In the genomic region with DNA sequence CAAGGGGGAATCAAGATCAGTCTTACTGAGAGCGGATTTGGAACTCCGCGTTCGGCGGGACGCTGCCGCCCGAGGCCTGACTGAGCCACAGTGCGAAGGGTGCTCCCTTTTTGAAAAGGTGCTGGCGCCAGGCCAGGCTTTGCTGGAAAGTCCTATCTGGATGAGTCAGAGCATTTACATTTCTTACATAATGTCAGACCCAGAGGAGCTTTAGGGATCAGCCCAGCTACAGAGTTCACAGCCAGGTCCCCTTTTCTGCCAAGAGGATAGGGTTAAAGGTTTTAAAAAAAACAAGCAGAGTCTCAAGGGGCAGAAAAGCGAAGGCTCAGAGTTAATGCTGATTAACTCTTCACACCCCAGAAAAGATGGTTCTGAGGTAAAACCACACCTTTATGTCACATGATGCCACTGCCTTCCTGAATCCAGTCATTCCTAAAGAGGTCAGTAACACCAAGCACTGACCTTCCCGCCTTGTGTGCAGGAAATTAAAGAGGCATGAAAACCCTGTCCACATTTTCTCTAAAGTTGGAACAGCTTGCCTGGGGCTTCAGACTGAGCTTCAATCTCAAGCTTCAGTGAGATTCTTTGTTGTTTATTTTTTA, we compare ENCODE assay signal across 9 cellular contexts. TPM values are rescaled to one million over a fixed set of nuclear protein-coding genes. Genes with fewer than 3 reads are reported as not detected.
DNase-seq lines count a peak whose midpoint lies in the region; ATAC-seq and TF ChIP-seq lines count a peak whose summit lies in the region.
"Had no signal": no experiment of that assay in that cellular context is flagged by ENCODE, and none has a peak within 500 bp of the region (broad histone marks: within the 10 kb centered on the region; RNA-seq: fewer than 3 reads in every experiment).

No MANE protein-coding gene starts in this region.

- peak; percentile 82 for DNase-seq in GM06990 (ENCODE audit: extremely low read depth, insufficient read length)
- peak; percentile 56 for DNase-seq in NCI-H1105 (lab: John Stamatoyannopoulos, UW)
- DNase-seq in cerebellum (ENCODE audit: low spot score), result peak; percentile 42
- DNase-seq in left lung, result peak; percentile 91 to 97
- DNase-seq in stimulated activated CD4-positive, alpha-beta T cell treated with anti-CD3 and anti-CD28 coated beads, Interleukin-2, amount 100 ng/mL, for 48 hours, result peak; percentile 63 to 64
- DNase-seq in NCI-H1694 treated with DMSO at 0.1 percent for 48 hours (lab: John Stamatoyannopoulos, UW), result no peak

- H3K27ac ChIP-seq in HEK293 (ENCODE audit: extremely low read depth, low read depth, low read length), result peak overlapping the region; percentile 78
- H3K27ac ChIP-seq in VCaP, result peak overlapping the region; percentile 88
- H3K27ac ChIP-seq in left lung, result peak overlapping the region; percentile 88 to 92

- H3K27me3 ChIP-seq in GM06990 (replicated peaks; ENCODE audit: control insufficient read depth, insufficient read depth, low read length) (no peaks in the 10 kb centered on the region), left lung (no peaks in the 10 kb centered on the region)

- H3K4me3 ChIP-seq in GM06990 (replicated peaks; ENCODE audit: low read depth, low read length) (no peak overlapping the region; the same call in 1 of the 2 replicates), HEK293 (ENCODE audit: low read depth, low read length) (peak overlapping the region; percentile 47), left lung (peak overlapping the region; percentile 24 to 46)

- intact Hi-C loops in left lung (cut with DNase I), result no loop called here

- TF ChIP-seq CTCF in GM06990 (IDR thresholded peaks at IDR 0.05; ENCODE audit: insufficient read depth, low read length, poor library complexity, severe bottlenecking), result no peak
- TF ChIP-seq CTCF in HEK293 (tag by site-specific recombination; IDR thresholded peaks at IDR 0.05), result no peak
- no peak for TF ChIP-seq CTCF in VCaP (conservative IDR thresholded peaks at IDR 0.05)
- TF ChIP-seq CTCF in left lung (IDR thresholded peaks at IDR 0.05), result no peak

- no peaks in the 10 kb centered on the region for H3K9me3 ChIP-seq in HEK293 (ENCODE audit: control insufficient read depth, insufficient read depth, low read depth, low read length)
- no peaks in the 10 kb centered on the region for H3K9me3 ChIP-seq in left lung

- peak; percentile 74 for ATAC-seq in left lung

- POLR2A ChIA-PET in HEK293 (lab: Yijun Ruan, JAX), result interaction anchor here (0.6 to 2.5 kb wide), 6 partner anchors 10 to 889 kb away, joined by 3 to 22 read pairs (median 4); no protein-coding TSS in a partner anchor

- CTCF ChIA-PET in HEK293 (lab: Yijun Ruan, JAX), result interaction anchor here (0.6 to 2.5 kb wide), 11 partner anchors 9 to 488 kb away, joined by 3 to 12 read pairs (median 4); no protein-coding TSS in a partner anchor

- H3K36me3 ChIP-seq in GM06990 (ENCODE audit: control insufficient read depth, insufficient read depth, low read length) (no peaks in the 10 kb centered on the region), HEK293 (ENCODE audit: control insufficient read depth in 2 of 2, insufficient read depth in 1 of 2, low read length in 2 of 2) (no peaks in the 10 kb centered on the region), left lung (no peaks in the 10 kb centered on the region)

- H3K4me1 ChIP-seq in HEK293 (ENCODE audit: control insufficient read depth, insufficient read depth, low read length) (peaks cover 6% of the 10 kb centered on the region; the same call in 1 of the 2 replicates), left lung (peaks cover 9 to 52% of the 10 kb centered on the region in 2 donors)

TF ChIP-seq in HEK293, 187 proteins besides CTCF, POLR2A, EP300 and RAD21 (continues in another document):
- TF ChIP-seq ZNF561 (tag by site-specific recombination; IDR thresholded peaks at IDR 0.05; ENCODE audit: borderline replicate concordance), result peak; percentile 60
- TF ChIP-seq ZBTB21 (tag by site-specific recombination; IDR thresholded peaks at IDR 0.05), result peak; percentile 10; the same call in 1 of the 2 replicates
- peak; percentile 75; the same call in 1 of the 2 replicates for TF ChIP-seq KLF10 (tag by site-specific recombination; IDR thresholded peaks at IDR 0.05)
- TF ChIP-seq ZNF560 (tag by site-specific recombination; IDR thresholded peaks at IDR 0.05; ENCODE audit: borderline replicate concordance), result no peak
- TF ChIP-seq, protein P1, sequence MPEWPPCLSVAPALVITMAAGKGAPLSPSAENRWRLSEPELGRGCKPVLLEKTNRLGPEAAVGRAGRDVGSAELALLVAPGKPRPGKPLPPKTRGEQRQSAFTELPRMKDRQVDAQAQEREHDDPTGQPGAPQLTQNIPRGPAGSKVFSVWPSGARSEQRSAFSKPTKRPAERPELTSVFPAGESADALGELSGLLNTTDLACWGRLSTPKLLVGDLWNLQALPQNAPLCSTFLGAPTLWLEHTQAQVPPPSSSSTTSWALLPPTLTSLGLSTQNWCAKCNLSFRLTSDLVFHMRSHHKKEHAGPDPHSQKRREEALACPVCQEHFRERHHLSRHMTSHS (tag by site-specific recombination; IDR thresholded peaks at IDR 0.05), result no peak
- TF ChIP-seq EGR2 (tag by site-specific recombination; IDR thresholded peaks at IDR 0.05; ENCODE audit: low read depth), result no peak
- TF ChIP-seq ZNF747 (tag by site-specific recombination; IDR thresholded peaks at IDR 0.05), result no peak
- TF ChIP-seq, protein P2, sequence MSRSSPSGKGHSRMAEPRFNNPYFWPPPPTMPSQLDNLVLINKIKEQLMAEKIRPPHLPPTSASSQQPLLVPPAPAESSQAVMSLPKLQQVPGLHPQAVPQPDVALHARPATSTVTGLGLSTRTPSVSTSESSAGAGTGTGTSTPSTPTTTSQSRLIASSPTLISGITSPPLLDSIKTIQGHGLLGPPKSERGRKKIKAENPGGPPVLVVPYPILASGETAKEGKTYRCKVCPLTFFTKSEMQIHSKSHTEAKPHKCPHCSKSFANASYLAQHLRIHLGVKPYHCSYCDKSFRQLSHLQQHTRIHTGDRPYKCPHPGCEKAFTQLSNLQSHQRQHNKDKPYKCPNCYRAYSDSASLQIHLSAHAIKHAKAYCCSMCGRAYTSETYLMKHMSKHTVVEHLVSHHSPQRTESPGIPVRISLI (tag by site-specific recombination; IDR thresholded peaks at IDR 0.05), result peak; percentile 14; the same call in 1 of the 2 replicates
- no peak for TF ChIP-seq ZNF416 (tag by site-specific recombination; IDR thresholded peaks at IDR 0.05)
- TF ChIP-seq, protein P3, sequence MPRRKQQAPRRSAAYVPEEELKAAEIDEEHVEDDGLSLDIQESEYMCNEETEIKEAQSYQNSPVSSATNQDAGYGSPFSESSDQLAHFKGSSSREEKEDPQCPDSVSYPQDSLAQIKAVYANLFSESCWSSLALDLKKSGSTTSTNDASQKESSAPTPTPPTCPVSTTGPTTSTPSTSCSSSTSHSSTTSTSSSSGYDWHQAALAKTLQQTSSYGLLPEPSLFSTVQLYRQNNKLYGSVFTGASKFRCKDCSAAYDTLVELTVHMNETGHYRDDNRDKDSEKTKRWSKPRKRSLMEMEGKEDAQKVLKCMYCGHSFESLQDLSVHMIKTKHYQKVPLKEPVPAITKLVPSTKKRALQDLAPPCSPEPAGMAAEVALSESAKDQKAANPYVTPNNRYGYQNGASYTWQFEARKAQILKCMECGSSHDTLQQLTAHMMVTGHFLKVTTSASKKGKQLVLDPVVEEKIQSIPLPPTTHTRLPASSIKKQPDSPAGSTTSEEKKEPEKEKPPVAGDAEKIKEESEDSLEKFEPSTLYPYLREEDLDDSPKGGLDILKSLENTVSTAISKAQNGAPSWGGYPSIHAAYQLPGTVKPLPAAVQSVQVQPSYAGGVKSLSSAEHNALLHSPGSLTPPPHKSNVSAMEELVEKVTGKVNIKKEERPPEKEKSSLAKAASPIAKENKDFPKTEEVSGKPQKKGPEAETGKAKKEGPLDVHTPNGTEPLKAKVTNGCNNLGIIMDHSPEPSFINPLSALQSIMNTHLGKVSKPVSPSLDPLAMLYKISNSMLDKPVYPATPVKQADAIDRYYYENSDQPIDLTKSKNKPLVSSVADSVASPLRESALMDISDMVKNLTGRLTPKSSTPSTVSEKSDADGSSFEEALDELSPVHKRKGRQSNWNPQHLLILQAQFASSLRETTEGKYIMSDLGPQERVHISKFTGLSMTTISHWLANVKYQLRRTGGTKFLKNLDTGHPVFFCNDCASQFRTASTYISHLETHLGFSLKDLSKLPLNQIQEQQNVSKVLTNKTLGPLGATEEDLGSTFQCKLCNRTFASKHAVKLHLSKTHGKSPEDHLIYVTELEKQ (tag by site-specific recombination; IDR thresholded peaks at IDR 0.05; ENCODE audit: borderline replicate concordance), result no peak
- TF ChIP-seq, protein P4, sequence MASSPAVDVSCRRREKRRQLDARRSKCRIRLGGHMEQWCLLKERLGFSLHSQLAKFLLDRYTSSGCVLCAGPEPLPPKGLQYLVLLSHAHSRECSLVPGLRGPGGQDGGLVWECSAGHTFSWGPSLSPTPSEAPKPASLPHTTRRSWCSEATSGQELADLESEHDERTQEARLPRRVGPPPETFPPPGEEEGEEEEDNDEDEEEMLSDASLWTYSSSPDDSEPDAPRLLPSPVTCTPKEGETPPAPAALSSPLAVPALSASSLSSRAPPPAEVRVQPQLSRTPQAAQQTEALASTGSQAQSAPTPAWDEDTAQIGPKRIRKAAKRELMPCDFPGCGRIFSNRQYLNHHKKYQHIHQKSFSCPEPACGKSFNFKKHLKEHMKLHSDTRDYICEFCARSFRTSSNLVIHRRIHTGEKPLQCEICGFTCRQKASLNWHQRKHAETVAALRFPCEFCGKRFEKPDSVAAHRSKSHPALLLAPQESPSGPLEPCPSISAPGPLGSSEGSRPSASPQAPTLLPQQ (tag by site-specific recombination; IDR thresholded peaks at IDR 0.05), result peak; percentile 48; the same call in 1 of the 2 replicates
- no peak for TF ChIP-seq ZNF433 (tag by site-specific recombination; IDR thresholded peaks at IDR 0.05; ENCODE audit: low read depth)
- no peak for TF ChIP-seq ZNF654 (tag by site-specific recombination; IDR thresholded peaks at IDR 0.05; ENCODE audit: low read depth)
- TF ChIP-seq WT1 (tag by site-specific recombination; IDR thresholded peaks at IDR 0.05), result 0 out of 2 replicates have a peak, but pooled peaks have one; percentile 34
- TF ChIP-seq, protein P5, sequence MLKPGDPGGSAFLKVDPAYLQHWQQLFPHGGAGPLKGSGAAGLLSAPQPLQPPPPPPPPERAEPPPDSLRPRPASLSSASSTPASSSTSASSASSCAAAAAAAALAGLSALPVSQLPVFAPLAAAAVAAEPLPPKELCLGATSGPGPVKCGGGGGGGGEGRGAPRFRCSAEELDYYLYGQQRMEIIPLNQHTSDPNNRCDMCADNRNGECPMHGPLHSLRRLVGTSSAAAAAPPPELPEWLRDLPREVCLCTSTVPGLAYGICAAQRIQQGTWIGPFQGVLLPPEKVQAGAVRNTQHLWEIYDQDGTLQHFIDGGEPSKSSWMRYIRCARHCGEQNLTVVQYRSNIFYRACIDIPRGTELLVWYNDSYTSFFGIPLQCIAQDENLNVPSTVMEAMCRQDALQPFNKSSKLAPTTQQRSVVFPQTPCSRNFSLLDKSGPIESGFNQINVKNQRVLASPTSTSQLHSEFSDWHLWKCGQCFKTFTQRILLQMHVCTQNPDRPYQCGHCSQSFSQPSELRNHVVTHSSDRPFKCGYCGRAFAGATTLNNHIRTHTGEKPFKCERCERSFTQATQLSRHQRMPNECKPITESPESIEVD (tag by site-specific recombination; IDR thresholded peaks at IDR 0.05), result peak; percentile 79
- TF ChIP-seq SP2 (tag by site-specific recombination; IDR thresholded peaks at IDR 0.05), result no peak

RNA-seq across cellular contexts. Expression of a gene that starts 11.7 kb away (rescaled TPM):
- total RNA-seq in cerebellum (17.2 TPM), left lung (10 to 100 TPM; 11.5 to 15.5 TPM)

RNA-seq across cellular contexts. Expression of a gene that starts 22.9 kb away (rescaled TPM):
- 4.9 TPM for total RNA-seq in cerebellum
- 1 to 10 TPM; 3.3 to 4.5 TPM for total RNA-seq in left lung
- total RNA-seq: mononuclear cell had no signal
